In the genomic region with DNA sequence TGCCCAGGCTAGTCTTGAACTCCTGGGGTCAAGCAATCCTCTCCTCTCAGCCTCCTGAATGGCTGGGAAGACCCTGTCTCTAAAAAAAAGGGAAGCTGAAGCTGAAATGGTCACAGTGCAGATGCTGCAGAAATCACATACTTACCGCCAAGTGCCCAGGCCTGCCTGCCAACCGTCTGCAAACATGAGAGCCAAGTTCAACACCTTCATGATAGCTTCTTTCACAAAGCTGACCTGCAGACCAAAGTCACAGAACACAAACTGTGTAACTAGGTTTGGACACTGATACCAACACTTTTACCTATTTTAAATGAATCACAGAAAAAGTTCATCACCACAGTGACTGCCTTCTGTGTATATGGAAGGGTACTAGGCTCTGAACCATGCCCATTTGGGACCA, we compare ENCODE assay signal across 29 cellular contexts.
"Had no signal": no experiment of that assay in that cellular context is flagged by ENCODE, and none has a peak within 500 bp of the region (broad histone marks: within the 10 kb centered on the region; RNA-seq: fewer than 3 reads in every experiment).

No MANE protein-coding gene starts in this region.

- H3K9me3 ChIP-seq: esophagus muscularis mucosa, left lung, neutrophil, prostate gland, suprapubic skin, transverse colon, upper lobe of right lung, uterus had no signal

- H3K27me3 ChIP-seq: esophagus muscularis mucosa, foreskin keratinocyte, left lung, neutrophil, suprapubic skin, transverse colon, upper lobe of right lung, uterus had no signal

- H3K4me1 ChIP-seq: esophagus muscularis mucosa, foreskin keratinocyte, left lung, parathyroid adenoma, prostate gland, suprapubic skin, transverse colon, upper lobe of right lung, uterus had no signal

- H3K27ac Mint-ChIP-seq: dendritic cell treated with granulocyte-macrophage colony-stimulating factor and Interleukin-4, amounts not matched to agents 40 ng/mL and 50 ng/mL, for 4 days; immature natural killer cell; memory B cell; natural killer cell; stimulated activated naive CD8-positive, alpha-beta T cell treated with anti-CD3 and anti-CD28 coated beads, Interleukin-15, amount 100 ng/mL, for 72 hours had no signal

- H2AFZ ChIP-seq: parathyroid adenoma had no signal

- H3K27me3 Mint-ChIP-seq: dendritic cell treated with granulocyte-macrophage colony-stimulating factor and Interleukin-4, amounts not matched to agents 40 ng/mL and 50 ng/mL, for 4 days; memory B cell; stimulated activated naive CD8-positive, alpha-beta T cell treated with anti-CD3 and anti-CD28 coated beads, Interleukin-15, amount 100 ng/mL, for 72 hours had no signal

- H3K9ac ChIP-seq: parathyroid adenoma had no signal

- H3K4me1 Mint-ChIP-seq: immature natural killer cell; memory B cell; natural killer cell; neural crest cell; stimulated activated naive CD8-positive, alpha-beta T cell treated with anti-CD3 and anti-CD28 coated beads, Interleukin-15, amount 100 ng/mL, for 72 hours had no signal

- H3K9me3 Mint-ChIP-seq: dendritic cell treated with granulocyte-macrophage colony-stimulating factor and Interleukin-4, amounts not matched to agents 40 ng/mL and 50 ng/mL, for 4 days; immature natural killer cell; memory B cell; natural killer cell; neural crest cell; stimulated activated naive CD8-positive, alpha-beta T cell treated with anti-CD3 and anti-CD28 coated beads, Interleukin-15, amount 100 ng/mL, for 72 hours had no signal

- H3K27ac ChIP-seq: esophagus muscularis mucosa, foreskin keratinocyte, left lung, neutrophil, parathyroid adenoma, prostate gland, suprapubic skin, transverse colon, upper lobe of right lung, uterus had no signal

- FAIRE-seq: colon, endothelial cell of umbilical vein, small intestine had no signal

- ATAC-seq: foreskin keratinocyte; left lung; natural killer cell; stimulated activated naive CD8-positive, alpha-beta T cell treated with anti-CD3 and anti-CD28 coated beads, Interleukin-15, amount 100 ng/mL, for 72 hours; upper lobe of right lung had no signal

- H3K4me3 Mint-ChIP-seq: dendritic cell treated with granulocyte-macrophage colony-stimulating factor and Interleukin-4, amounts not matched to agents 40 ng/mL and 50 ng/mL, for 4 days; immature natural killer cell; memory B cell; natural killer cell; neural crest cell; stimulated activated naive CD8-positive, alpha-beta T cell treated with anti-CD3 and anti-CD28 coated beads, Interleukin-15, amount 100 ng/mL, for 72 hours had no signal

- H3K4me3 ChIP-seq: esophagus muscularis mucosa, left lung, lung, prostate gland, suprapubic skin, transverse colon, upper lobe of right lung, uterus had no signal

- H3K79me2 ChIP-seq: parathyroid adenoma had no signal

- DNase-seq: central memory CD4-positive, alpha-beta T cell; effector CD8-positive, alpha-beta T cell; foreskin keratinocyte; glutamatergic neuron; hypothalamus; immature natural killer cell; islet precursor cell; kidney glomerular epithelial cell; left lung; natural killer cell; small intestine; stimulated activated CD4-positive, alpha-beta T cell treated with anti-CD3 and anti-CD28 coated beads, Interleukin-15, amount 100 ng/mL, for 24 hours; stimulated activated CD4-positive, alpha-beta T cell treated with anti-CD3 and anti-CD28 coated beads, Interleukin-2, amount 100 ng/mL, for 48 hours; stimulated activated naive CD4-positive, alpha-beta T cell; stimulated activated naive CD8-positive, alpha-beta T cell treated with anti-CD3 and anti-CD28 coated beads, Interleukin-15, amount 100 ng/mL, for 72 hours; transverse colon; upper lobe of right lung; uterus had no signal

- H3K36me3 ChIP-seq: uterus had no signal
